ENCODE assay signal across 8 cellular contexts in genomic region chr12:19129121-19129485, GRCh38. TPM values are rescaled to one million over a fixed set of nuclear protein-coding genes. Genes with fewer than 3 reads are reported as not detected.
DNase-seq lines count a peak whose midpoint lies in the region; ATAC-seq, FAIRE-seq and TF ChIP-seq lines count a peak whose summit lies in the region.

No MANE protein-coding gene starts in this region.

- H3K79me2 ChIP-seq in mammary epithelial cell (ENCODE audit: insufficient read depth, low read length) (peaks cover 41% of the 10 kb centered on the region), mesendoderm (ENCODE audit: control insufficient read depth, insufficient read depth, low read length) (peaks cover 14% of the 10 kb centered on the region)

- H3K27ac ChIP-seq in A549 = peak overlapping the region; percentile 82 to 93
- peak overlapping the region; percentile 64 for H3K27ac ChIP-seq in mammary epithelial cell (ENCODE audit: insufficient read depth, low read depth, low read length)
- H3K27ac ChIP-seq in mesendoderm (ENCODE audit: low read depth, low read length) = peak overlapping the region; percentile 64

- peak overlapping the region; percentile 86 for H4K8ac ChIP-seq in mesendoderm (ENCODE audit: low read depth, low read length)

- H3K4me1 ChIP-seq in A549 (peaks cover 14% of the 10 kb centered on the region), mammary epithelial cell (ENCODE audit: insufficient read depth, low read length) (peaks cover 9% of the 10 kb centered on the region), mesendoderm (ENCODE audit: control insufficient read depth, low read depth, low read length) (no peaks in the 10 kb centered on the region)

- WGBS in A549 (ENCODE audit: missing lambda C conversion rate) = 9% methylated on average over 10 of the region's 12 CpGs
- WGBS in mammary epithelial cell (ENCODE audit: low coverage, missing lambda C conversion rate) = 3% methylated on average over 10 of the region's 12 CpGs
- WGBS in mesendoderm (ENCODE audit: extremely low coverage, insufficient coverage, low lambda C conversion rate) = no CpG with 5 or more reads among the region's 12 CpGs

- no peaks in the 10 kb centered on the region for H4K20me1 ChIP-seq in mammary epithelial cell (ENCODE audit: insufficient read depth, low read length)

- H2BK5ac ChIP-seq in mesendoderm (ENCODE audit: low read length) = no peak overlapping the region

- DNase-seq in A549 (ENCODE audit: low read depth in 1 of 2, low spot score in 1 of 2) (peak in 1 of 2 experiments; percentile 25), HT-29 (ENCODE audit: low spot score) (peak; percentile 53), mammary epithelial cell (peak; percentile 25), mesendoderm (no peak), GF-D8 (lab: John Stamatoyannopoulos, UW) (no peak), UCSD-AML1 (lab: John Stamatoyannopoulos, UW; ENCODE audit: unreplicated experiment) (no peak)

- TF ChIP-seq EP300 in A549 (IDR thresholded peaks at IDR 0.05) = no peak

- H3K56ac ChIP-seq in mesendoderm (ENCODE audit: low read length) = peak overlapping the region; percentile 50

- H3K9ac ChIP-seq in mammary epithelial cell (ENCODE audit: insufficient read depth, low read length) = peak overlapping the region; percentile 45
- H3K9ac ChIP-seq in mesendoderm (ENCODE audit: low read length) = peak overlapping the region; percentile 3

- peak in 1 of 2 experiments; percentile 7; a peak in 1 of 6 replicates for ATAC-seq in A549
- ATAC-seq in GM18502 (IDR thresholded peaks at IDR 0.05; ENCODE audit: poor library complexity, unreplicated experiment) = no peak
- ATAC-seq in HG03196 (IDR thresholded peaks at IDR 0.05; ENCODE audit: unreplicated experiment) = no peak

- H3K4ac ChIP-seq in mesendoderm (ENCODE audit: low read depth, low read length) = no peak overlapping the region

- no peak for FAIRE-seq in A549 (lab: Jason Lieb, UNC)

- H3K4me3 ChIP-seq in A549 (peak overlapping the region; percentile 71), mammary epithelial cell (replicated peaks in 1 of 3; ENCODE audit: insufficient read depth in 1 of 3, low read depth in 2 of 3, low read length in 3 of 3) (peak overlapping the region; percentile 22 to 96 (median 38)), mesendoderm (ENCODE audit: low read length) (no peak overlapping the region)

- TF ChIP-seq CTCF in A549 (IDR thresholded peaks at IDR 0.05) = no peak
- no peak for TF ChIP-seq CTCF in mammary epithelial cell (conservative IDR thresholded peaks at IDR 0.05 in 1 of 2, IDR thresholded peaks at IDR 0.05 in 1 of 2; ENCODE audit: extremely low read depth in 1 of 2, insufficient read depth in 1 of 2, low read depth in 1 of 2, low read length in 2 of 2)

- intact Hi-C loops in mammary epithelial cell (cut with micrococcal nuclease) = no loop called here

- in situ Hi-C loops in mammary epithelial cell (cut with MboI; ENCODE audit: low sequenced_read_pairs in 2 of 2) = loop anchor here in 1 of 2 donors (25.0 kb wide), 1 partner anchor 267 kb away; no protein-coding TSS in a partner anchor

- POLR2A ChIA-PET in A549 (lab: Yijun Ruan, JAX) = no interaction called here

- no peak for TF ChIP-seq RAD21 in A549 (conservative IDR thresholded peaks at IDR 0.05 in 1 of 2, IDR thresholded peaks at IDR 0.05 in 1 of 2)

- no peak for TF ChIP-seq POLR2A in A549 (IDR thresholded peaks at IDR 0.05; ENCODE audit: low read length)

- no peak overlapping the region for H2BK15ac ChIP-seq in mesendoderm (replicated peaks; ENCODE audit: low read depth)

- H3K79me1 ChIP-seq in mesendoderm (ENCODE audit: low read length) = peaks cover 1% of the 10 kb centered on the region

- dilution Hi-C loops in mammary epithelial cell (cut with HindIII; ENCODE audit: low sequenced_read_pairs) = no loop called here

- CTCF ChIA-PET in A549 (lab: Yijun Ruan, JAX) = interaction anchor here (0.6 to 1.0 kb wide), 2 partner anchors 73 to 159 kb away, joined by 3 read pairs; no protein-coding TSS in a partner anchor
- CTCF ChIA-PET in mammary epithelial cell (lab: Charles Lee; ENCODE audit: low non-redundant PET) = no interaction called here

- peak overlapping the region; percentile 59 for H2AFZ ChIP-seq in mammary epithelial cell (ENCODE audit: low read depth, low read length)

- peak overlapping the region; percentile 51 for H3K18ac ChIP-seq in mesendoderm (ENCODE audit: low read length)

- H3K9me3 ChIP-seq in A549 = peaks cover 11% of the 10 kb centered on the region; the same call in 2 of the 3 replicates
- no peaks in the 10 kb centered on the region for H3K9me3 ChIP-seq in mammary epithelial cell (replicated peaks; ENCODE audit: insufficient read depth, low read length)

- no peak overlapping the region for H3K23ac ChIP-seq in mesendoderm (ENCODE audit: low read length)

- H3K36me3 ChIP-seq in mammary epithelial cell (ENCODE audit: insufficient read depth, low read length) (no peaks in the 10 kb centered on the region), mesendoderm (ENCODE audit: control insufficient read depth, insufficient read depth, low read length) (no peaks in the 10 kb centered on the region)

- no TSS peak for BruUV-seq in mammary epithelial cell (replicated peaks; lab: Mats Ljungman, UMichigan)

- H2BK120ac ChIP-seq in mesendoderm (ENCODE audit: low read depth, low read length) = peak overlapping the region; percentile 28

- peak overlapping the region; percentile 94 for H3K4me2 ChIP-seq in A549
- peak overlapping the region; percentile 74 for H3K4me2 ChIP-seq in mammary epithelial cell (ENCODE audit: insufficient read depth, low read depth, low read length)
- no peak overlapping the region for H3K4me2 ChIP-seq in mesendoderm (ENCODE audit: low read length)

- no peak overlapping the region for H2AK5ac ChIP-seq in mesendoderm (ENCODE audit: low read length)

- H3K27me3 ChIP-seq in mammary epithelial cell (ENCODE audit: insufficient read depth, low read length) (no peaks in the 10 kb centered on the region), mesendoderm (ENCODE audit: insufficient read depth, low read length, poor library complexity) (no peaks in the 10 kb centered on the region)

- no peak overlapping the region for H4K5ac ChIP-seq in mesendoderm (ENCODE audit: low read length)

TF ChIP-seq in A549, 52 proteins besides CTCF, POLR2A, EP300 and RAD21:
- TF ChIP-seq CBX8 (IDR thresholded peaks at IDR 0.05) (no peak), ESRRA (IDR thresholded peaks at IDR 0.05; ENCODE audit: borderline replicate concordance, low read length) (no peak), RARB (CRISPR knock-in tag; IDR thresholded peaks at IDR 0.05) (no peak), RCOR1 (IDR thresholded peaks at IDR 0.05; ENCODE audit: low read depth, low read length) (no peak), MAZ (IDR thresholded peaks at IDR 0.05; ENCODE audit: borderline replicate concordance, low read depth, low read length) (no peak), PHF8 (IDR thresholded peaks at IDR 0.05; ENCODE audit: borderline replicate concordance, low read depth) (no peak), HDAC2 (IDR thresholded peaks at IDR 0.05) (no peak), JUN (IDR thresholded peaks at IDR 0.05) (no peak), REST (IDR thresholded peaks at IDR 0.05) (no peak), USF2 (IDR thresholded peaks at IDR 0.05) (no peak), ZNF302 (CRISPR knock-in tag; IDR thresholded peaks at IDR 0.05) (no peak)
TF ChIP-seq in A549: peak in this region for 0.

RNA-seq across cellular contexts. Expression of gene PLEKHA5, which starts 0.4 kb away (rescaled TPM):
- polyA plus RNA-seq in A549 (2011; rRNA removed) (13.2 and 14.0 TPM in 2 replicates), A549 (2017; fragmentation: RNase III; extraction: RNeasy Plus Mini Kit Qiagen cat#74134 plus additional on column Dnase treatment) (6.1 to 8.6 TPM (median 7.6 TPM) in 3 replicates), mammary epithelial cell (10.9 TPM)
- polyA plus RNA-seq in A549 (2012; cell fraction: cytosol; rRNA removed) = 2.7 and 2.9 TPM in 2 replicates
- 2.6 and 3.6 TPM in 2 replicates for polyA plus RNA-seq in A549 (2012; cell fraction: nucleus; rRNA removed)
- 9.9 and 11.5 TPM in 2 replicates for polyA minus RNA-seq in A549 (2011; rRNA and poly(A)+ RNA removed)
- 15.8 and 19.9 TPM in 2 replicates for total RNA-seq in HT-29 (2014; rRNA removed; shearing (Covaris generic))
- 10 to 100 TPM; 54.3 to 76.5 TPM for total RNA-seq in mammary epithelial cell
- 35.2 TPM for polyA minus RNA-seq in mammary epithelial cell
- polyA plus RNA-seq in mesendoderm (2013, experiment 1 of 2) = 35.6 TPM
- polyA plus RNA-seq in mesendoderm (2013, experiment 2 of 2) = 34.8 TPM

Comparison
In these comparisons a context has a peak if more than half of its experiments do, and no peak if none do; other contexts are left out.
1. DNase-seq: peak in HT-29 (single experiment) and mammary epithelial cell (single experiment); none in mesendoderm (single experiment), GF-D8 (single experiment) and UCSD-AML1 (single experiment).
2. Peak in every context shown above with its lines, with median percentiles within 50 percentile points of each other: H3K27ac ChIP-seq.